30 cellular contexts compared by ENCODE assay signal in the genomic region with DNA sequence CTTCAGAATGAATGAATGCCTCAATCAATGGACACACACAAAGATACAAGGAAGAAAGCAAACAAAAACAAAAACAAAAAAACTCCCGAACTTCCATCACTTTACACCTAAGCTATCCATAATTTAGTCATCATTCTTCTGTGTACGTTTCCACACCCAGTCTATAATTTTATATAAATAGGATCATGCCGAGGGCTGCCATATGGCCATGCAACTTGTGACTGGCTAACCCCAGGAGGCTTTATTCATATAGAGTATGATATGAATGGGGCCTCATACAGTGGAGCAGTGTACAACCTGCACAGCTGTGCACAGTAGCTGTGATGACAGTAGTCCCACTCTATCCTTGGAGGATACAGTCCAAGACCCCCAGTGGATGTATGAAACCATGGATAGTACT.
"Had no signal": no experiment of that assay in that cellular context is flagged by ENCODE, and none has a peak within 500 bp of the region (broad histone marks: within the 10 kb centered on the region; RNA-seq: fewer than 3 reads in every experiment).

No MANE protein-coding gene starts in this region.

- H3K9me3 ChIP-seq: adrenal gland, ascending aorta, body of pancreas had no signal

- ATAC-seq: activated naive CD4-positive, alpha-beta T cell treated with anti-CD3 and anti-CD28 coated beads, Interleukin-2, amount 50 U/mL, for 72 hours; activated naive CD8-positive, alpha-beta T cell treated with anti-CD3 and anti-CD28 coated beads, Interleukin-2, amount 50 U/mL, for 24 hours; activated T-cell treated with anti-CD3 and anti-CD28 coated beads, Interleukin-2, amount 50 U/mL, for 4 hours; activated T-cell treated with anti-CD3 and anti-CD28 coated beads, Interleukin-2, amount 50 U/mL, for 72 hours; activated T-helper 17 cell treated with anti-CD3 and anti-CD28 coated beads, Interleukin-2, amount 50 U/mL, for 72 hours; body of pancreas had no signal

- H3K36me3 ChIP-seq: adrenal gland, ascending aorta, brain microvascular endothelial cell, breast epithelium, cardiac muscle cell had no signal

- H3K27ac ChIP-seq: adrenal gland, ascending aorta, body of pancreas, brain microvascular endothelial cell, breast epithelium, cardiac muscle cell had no signal

- H3K27me3 ChIP-seq: adrenal gland, ascending aorta, body of pancreas, brain microvascular endothelial cell, breast epithelium had no signal

- H3K4me3 ChIP-seq: adrenal gland, ascending aorta, body of pancreas, breast epithelium, cardiac muscle cell had no signal

- DNase-seq: activated effector memory CD4-positive, alpha-beta T cell treated with anti-CD3 and anti-CD28 coated beads, Interleukin-2, amount 50 U/mL, for 16 hours; activated effector memory CD4-positive, alpha-beta T cell treated with Interleukin-2 at 50 U/mL for 16 hours; activated gamma-delta T cell; activated gamma-delta T cell treated with Interleukin-2 at 50 U/mL for 16 hours; activated naive CD4-positive, alpha-beta T cell; activated naive CD4-positive, alpha-beta T cell treated with anti-CD3 and anti-CD28 coated beads for 36 hours; activated naive CD4-positive, alpha-beta T cell treated with anti-CD3 and anti-CD28 coated beads, Interleukin-2, amount 10 ng/mL, durations not matched to agents 7 days and 5 days; activated naive CD4-positive, alpha-beta T cell treated with anti-CD3 and anti-CD28 coated beads, Interleukin-2, amount 50 U/mL, for 16 hours; activated naive CD4-positive, alpha-beta T cell treated with Interleukin-2 at 50 U/mL for 16 hours; activated naive CD8-positive, alpha-beta T cell treated with anti-CD3 and anti-CD28 coated beads for 36 hours; activated naive CD8-positive, alpha-beta T cell treated with anti-CD3 and anti-CD28 coated beads, Interleukin-2, amount 10 ng/mL, durations not matched to agents 7 days and 5 days; activated naive CD8-positive, alpha-beta T cell treated with anti-CD3 and anti-CD28 coated beads, Interleukin-2, amount 50 U/mL, for 24 hours; activated T-cell treated with anti-CD3 and anti-CD28 coated beads, Interleukin-2, amount 50 U/mL, for 1 hour; activated T-cell treated with anti-CD3 and anti-CD28 coated beads, Interleukin-2, amount 50 U/mL, for 24 hours; activated T-cell treated with anti-CD3 and anti-CD28 coated beads, Interleukin-2, amount 50 U/mL, for 4 hours; activated T-cell treated with anti-CD3 and anti-CD28 coated beads, Interleukin-2, amount 50 U/mL, for 48 hours; activated T-cell treated with anti-CD3 and anti-CD28 coated beads, Interleukin-2, amount 50 U/mL, for 72 hours; amniotic stem cell; aorta; brain microvascular endothelial cell; caudate nucleus; central memory CD4-positive, alpha-beta T cell; cerebellar nuclear complex had no signal

- H3K4me1 ChIP-seq: adrenal gland, ascending aorta, body of pancreas, breast epithelium had no signal
